ENCODE assay signal across 1 cellular context in the genomic region with DNA sequence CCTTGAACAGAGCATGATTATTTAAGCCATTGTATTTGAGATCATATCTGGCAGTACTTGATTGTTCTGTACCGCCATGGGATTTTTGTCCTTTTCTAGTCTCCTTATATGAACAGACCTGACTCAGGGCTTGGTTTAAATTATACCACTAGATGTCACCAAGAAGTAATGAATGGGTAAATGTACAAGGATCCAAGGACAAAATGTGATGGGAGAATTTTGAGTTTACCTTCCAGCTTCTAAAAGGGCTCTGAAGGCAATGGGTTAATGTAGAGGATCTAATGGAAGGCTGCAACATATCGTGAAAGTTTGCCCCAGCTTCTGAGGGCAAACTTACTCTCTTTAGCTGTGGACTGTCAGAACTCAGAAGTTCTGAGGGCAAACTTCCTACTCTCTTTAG.
TF ChIP-seq lines count a peak whose summit lies in the region.

No MANE protein-coding gene starts in this region.

TF ChIP-seq in K562, 482 proteins besides CTCF, POLR2A, EP300 and RAD21 (continued from another document):
- TF ChIP-seq, protein P1, sequence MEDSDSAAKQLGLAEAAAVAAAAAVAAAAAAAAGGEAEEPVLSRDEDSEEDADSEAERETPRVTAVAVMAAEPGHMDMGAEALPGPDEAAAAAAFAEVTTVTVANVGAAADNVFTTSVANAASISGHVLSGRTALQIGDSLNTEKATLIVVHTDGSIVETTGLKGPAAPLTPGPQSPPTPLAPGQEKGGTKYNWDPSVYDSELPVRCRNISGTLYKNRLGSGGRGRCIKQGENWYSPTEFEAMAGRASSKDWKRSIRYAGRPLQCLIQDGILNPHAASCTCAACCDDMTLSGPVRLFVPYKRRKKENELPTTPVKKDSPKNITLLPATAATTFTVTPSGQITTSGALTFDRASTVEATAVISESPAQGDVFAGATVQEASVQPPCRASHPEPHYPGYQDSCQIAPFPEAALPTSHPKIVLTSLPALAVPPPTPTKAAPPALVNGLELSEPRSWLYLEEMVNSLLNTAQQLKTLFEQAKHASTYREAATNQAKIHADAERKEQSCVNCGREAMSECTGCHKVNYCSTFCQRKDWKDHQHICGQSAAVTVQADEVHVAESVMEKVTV (CRISPR knock-in tag; IDR thresholded peaks at IDR 0.05), result 0 out of 2 replicates have a peak, but pooled peaks have one; percentile 17
